In the genomic region with DNA sequence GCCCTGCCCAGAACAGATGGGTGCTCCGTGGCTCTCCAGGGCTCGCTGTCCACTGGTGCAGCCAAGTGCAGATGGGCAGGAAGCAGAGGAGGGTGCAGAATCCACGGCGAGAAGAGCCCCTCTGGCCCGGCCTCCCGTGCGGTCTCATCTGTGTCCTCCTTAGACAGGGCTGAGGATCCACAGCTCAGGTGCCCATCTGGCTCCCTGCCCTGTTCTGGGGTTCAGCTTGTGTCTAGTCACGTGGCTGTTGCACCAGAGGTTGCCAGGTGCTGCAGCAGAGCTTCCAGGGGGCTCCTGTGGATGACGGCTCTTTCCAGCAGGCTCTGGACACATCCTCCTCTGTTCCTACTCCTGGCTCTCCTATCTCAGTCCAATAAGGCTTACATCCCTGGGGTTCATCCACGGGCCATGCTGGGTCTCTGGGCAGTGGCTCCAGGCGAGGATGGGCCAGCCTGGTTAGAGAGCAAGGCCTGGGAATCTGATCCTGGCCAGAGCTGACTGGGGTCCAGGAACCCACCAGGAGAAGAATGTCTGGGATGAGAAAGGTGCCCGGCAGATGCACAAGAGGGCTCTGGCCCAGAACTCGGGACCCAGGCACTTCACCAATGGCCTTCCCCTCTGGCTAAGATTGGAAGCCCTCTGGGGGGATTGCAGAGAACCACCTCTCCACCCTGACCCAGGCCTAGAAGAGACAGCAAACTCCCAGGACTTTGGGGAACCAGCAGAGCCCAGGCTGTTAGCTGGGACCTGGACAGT, we compare ENCODE assay signal across 17 cellular contexts.
DNase-seq lines count a peak whose midpoint lies in the region; ATAC-seq and TF ChIP-seq lines count a peak whose summit lies in the region.
"Had no signal": no experiment of that assay in that cellular context is flagged by ENCODE, and none has a peak within 500 bp of the region (broad histone marks: within the 10 kb centered on the region; RNA-seq: fewer than 3 reads in every experiment).

No MANE protein-coding gene starts in this region.

- no peak overlapping the region for H3K4me2 ChIP-seq in DND-41 (ENCODE audit: insufficient read depth, low read length)

- CTCF ChIA-PET in GM10248 (lab: Yijun Ruan, JAX) = interaction anchor here (1.1 to 1.9 kb wide), 2 partner anchors 9 to 21 kb away, joined by 4 to 5 read pairs; no protein-coding TSS in a partner anchor

- no peak for TF ChIP-seq CTCF in DND-41 (IDR thresholded peaks at IDR 0.05; ENCODE audit: borderline replicate concordance, extremely low read depth, low read length, poor library complexity, severe bottlenecking)
- no peak for TF ChIP-seq CTCF in adrenal gland (IDR thresholded peaks at IDR 0.05)
- TF ChIP-seq CTCF in GM10248 (IDR thresholded peaks at IDR 0.05; ENCODE audit: control extremely low read depth, extremely low read depth, low read depth, missing control alignments) = no peak

- H3K27me3 ChIP-seq in DND-41 (ENCODE audit: insufficient read depth, low read length, poor library complexity) (no peaks in the 10 kb centered on the region), adrenal gland (no peaks in the 10 kb centered on the region)

- no peaks in the 10 kb centered on the region for H4K20me1 ChIP-seq in DND-41 (ENCODE audit: insufficient read depth, low read length)

- H3K4me1 ChIP-seq in DND-41 (ENCODE audit: insufficient read depth, low read length) (no peaks in the 10 kb centered on the region), adrenal gland (replicated peaks in 1 of 2) (no peaks in the 10 kb centered on the region)

- H3K9me3 ChIP-seq in DND-41 (ENCODE audit: insufficient read depth, low read length, severe bottlenecking) (peaks cover 5% of the 10 kb centered on the region), adrenal gland (replicated peaks in 1 of 3) (no peaks in the 10 kb centered on the region)

- no peaks in the 10 kb centered on the region for H3K79me2 ChIP-seq in DND-41 (ENCODE audit: insufficient read depth, low read length)

- DNase-seq in DND-41 = peak; percentile 1
- peak in 4 of 7 donors; percentile 9 to 41 (median 14) for DNase-seq in adrenal gland
- peak; percentile 81 for DNase-seq in mesenteric fat pad (ENCODE audit: low spot score)
- DNase-seq in stimulated activated effector memory CD8-positive, alpha-beta T cell treated with anti-CD3 and anti-CD28 coated beads, Interleukin-12 subunit alpha, Interleukin-12 subunit beta, amount 100 ng/mL, for 72 hours (ENCODE audit: low spot score in 2 of 2) = no peak
- DNase-seq in NCI-H2196 treated with DMSO at 0.1 percent for 48 hours (lab: John Stamatoyannopoulos, UW; ENCODE audit: unreplicated experiment) = no peak
- no peak for DNase-seq in activated effector memory CD4-positive, alpha-beta T cell treated with Interleukin-2 at 50 U/mL for 16 hours
- DNase-seq in GM10248 (ENCODE audit: extremely low spot score) = no peak
- DNase-seq: COR-L47, GM23248, NCI-H1436 treated with DMSO at 0.1 percent for 48 hours, NCI-H2081 treated with DMSO at 0.1 percent for 48 hours, NCI-H226, NCI-H526, OCI-M1 had no signal

- ATAC-seq in DND-41 (ENCODE audit: insufficient read depth, low read depth) = no peak
- ATAC-seq in stimulated activated effector memory CD8-positive, alpha-beta T cell treated with anti-CD3 and anti-CD28 coated beads, Interleukin-12 subunit alpha, Interleukin-12 subunit beta, amount 100 ng/mL, for 72 hours = no peak
- ATAC-seq in HG03442 (IDR thresholded peaks at IDR 0.05; ENCODE audit: unreplicated experiment) = no peak

- H2AFZ ChIP-seq in DND-41 (ENCODE audit: low read depth, low read length) = no peak overlapping the region
- H2AFZ ChIP-seq: GM23248 had no signal

- WGBS in adrenal gland, 4 donors = 91 to 100% (median 94%) methylated on average over 4 to 13 of the region's 13 CpGs

- H3K4me3 Mint-ChIP-seq in stimulated activated effector memory CD8-positive, alpha-beta T cell treated with anti-CD3 and anti-CD28 coated beads, Interleukin-12 subunit alpha, Interleukin-12 subunit beta, amount 100 ng/mL, for 72 hours = no peak overlapping the region

- TF ChIP-seq POLR2A in adrenal gland (IDR thresholded peaks at IDR 0.05) = no peak

- POLR2A ChIA-PET in GM10248 (lab: Yijun Ruan, JAX) = interaction anchor here (1.2 kb wide), 1 partner anchor 116 kb away, joined by 3 read pairs; no protein-coding TSS in a partner anchor

- H3K9me3 Mint-ChIP-seq in stimulated activated effector memory CD8-positive, alpha-beta T cell treated with anti-CD3 and anti-CD28 coated beads, Interleukin-12 subunit alpha, Interleukin-12 subunit beta, amount 100 ng/mL, for 72 hours = peaks cover 5% of the 10 kb centered on the region

- intact Hi-C loops in adrenal gland (cut with DNase I) = no loop called here

- H3K36me3 Mint-ChIP-seq in stimulated activated effector memory CD8-positive, alpha-beta T cell treated with anti-CD3 and anti-CD28 coated beads, Interleukin-12 subunit alpha, Interleukin-12 subunit beta, amount 100 ng/mL, for 72 hours = peaks cover 5% of the 10 kb centered on the region

- H3K4me1 Mint-ChIP-seq in stimulated activated effector memory CD8-positive, alpha-beta T cell treated with anti-CD3 and anti-CD28 coated beads, Interleukin-12 subunit alpha, Interleukin-12 subunit beta, amount 100 ng/mL, for 72 hours = peaks cover 21% of the 10 kb centered on the region

- no peaks in the 10 kb centered on the region for H3K36me3 ChIP-seq in DND-41 (ENCODE audit: insufficient read depth, low read length)
- H3K36me3 ChIP-seq in adrenal gland (replicated peaks in 1 of 2) = no peaks in the 10 kb centered on the region

- H3K4me3 ChIP-seq in DND-41 (ENCODE audit: low read depth in 1 of 2, low read length in 2 of 2) = no peak overlapping the region
- H3K4me3 ChIP-seq in adrenal gland = no peak overlapping the region
- H3K4me3 ChIP-seq: GM23248 had no signal

- no peak overlapping the region for H3K9ac ChIP-seq in DND-41 (ENCODE audit: low read depth, low read length)
- H3K9ac ChIP-seq: GM23248 had no signal

- H3K27ac ChIP-seq in DND-41 (ENCODE audit: low read length) = no peak overlapping the region
- H3K27ac ChIP-seq in adrenal gland = no peak overlapping the region
- H3K27ac ChIP-seq: C4-2B, GM23248, RWPE1 had no signal

- H3K27ac Mint-ChIP-seq in stimulated activated effector memory CD8-positive, alpha-beta T cell treated with anti-CD3 and anti-CD28 coated beads, Interleukin-12 subunit alpha, Interleukin-12 subunit beta, amount 100 ng/mL, for 72 hours = peak overlapping the region; percentile 14

Comparison
In these comparisons a context has a peak if more than half of its experiments do, and no peak if none do; other contexts are left out.
1. DNase-seq: peak in DND-41 (single experiment), adrenal gland (4 of 7) and mesenteric fat pad (single experiment); none in stimulated activated effector memory CD8-positive, alpha-beta T cell treated with anti-CD3 and anti-CD28 coated beads, Interleukin-12 subunit alpha, Interleukin-12 subunit beta, amount 100 ng/mL, for 72 hours (0 of 2), NCI-H2196 treated with DMSO at 0.1 percent for 48 hours (single experiment), activated effector memory CD4-positive, alpha-beta T cell treated with Interleukin-2 at 50 U/mL for 16 hours (single experiment) and GM10248 (single experiment).